Comparison of ENCODE assay signal across 9 cellular contexts in the genomic region with DNA sequence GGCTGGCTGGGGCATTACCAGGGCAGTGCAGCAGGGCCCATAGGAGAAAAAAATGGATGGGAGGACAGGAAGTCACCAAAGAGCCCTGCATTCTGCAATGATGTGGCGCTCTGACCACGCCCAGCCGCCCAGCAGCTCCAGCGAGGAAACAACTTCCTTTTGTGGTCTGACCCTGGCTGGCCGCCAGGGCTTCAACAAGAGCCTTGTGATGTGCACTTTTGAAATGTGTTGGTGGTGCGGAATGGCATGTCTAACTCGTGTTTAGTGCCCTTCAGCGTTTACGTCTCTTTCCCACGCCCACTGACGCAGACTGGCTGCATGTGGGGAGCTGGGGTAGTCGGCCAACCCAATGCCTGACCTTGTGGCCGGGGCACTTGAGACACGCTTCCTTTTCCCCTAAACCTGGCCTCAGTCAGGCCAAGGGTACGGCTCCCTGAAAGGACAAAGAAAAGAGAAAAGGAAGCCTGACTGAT.
DNase-seq lines count a peak whose midpoint lies in the region; ATAC-seq and TF ChIP-seq lines count a peak whose summit lies in the region.
"Had no signal": no experiment of that assay in that cellular context is flagged by ENCODE, and none has a peak within 500 bp of the region (broad histone marks: within the 10 kb centered on the region; RNA-seq: fewer than 3 reads in every experiment).

No MANE protein-coding gene starts in this region.

- H3K27me3 Mint-ChIP-seq in CD4-positive, alpha-beta memory T cell: no peaks in the 10 kb centered on the region

- peak overlapping the region; percentile 10 to 31 for H3K4me3 ChIP-seq in CD4-positive, alpha-beta memory T cell (ENCODE audit: low read length in 2 of 2)
- H3K4me3 ChIP-seq in HL-60 (replicated peaks; ENCODE audit: insufficient read depth, low read length) (no peak overlapping the region), heart right ventricle (peak overlapping the region in 2 of 10 donors; percentile 4 to 8), skin epidermis (no peak overlapping the region)

- H3K4me1 ChIP-seq in CD4-positive, alpha-beta memory T cell (ENCODE audit: insufficient read depth, low read length): peaks cover 29% of the 10 kb centered on the region
- H3K4me1 ChIP-seq in heart right ventricle: peaks cover 3 to 45% (median 28%) of the 10 kb centered on the region in 9 donors

- TF ChIP-seq CTCF in HL-60 (IDR thresholded peaks at IDR 0.05; ENCODE audit: insufficient read depth, low read length): no peak
- peak in 1 of 9 donors; percentile 14 for TF ChIP-seq CTCF in heart right ventricle (IDR thresholded peaks at IDR 0.05)

- peak overlapping the region; percentile 64 to 85 (median 77) for H3K4me3 Mint-ChIP-seq in CD4-positive, alpha-beta memory T cell

- H3K9me3 ChIP-seq in CD4-positive, alpha-beta memory T cell (ENCODE audit: control insufficient read depth in 1 of 2, low read length in 2 of 2): no peaks in the 10 kb centered on the region
- no peaks in the 10 kb centered on the region for H3K9me3 ChIP-seq in heart right ventricle

- H3K36me3 Mint-ChIP-seq in CD4-positive, alpha-beta memory T cell: no peaks in the 10 kb centered on the region
- H3K36me3 Mint-ChIP-seq in activated naive CD4-positive, alpha-beta T cell treated with anti-CD3 and anti-CD28 coated beads, Interleukin-2, amount 50 U/mL, for 72 hours: peaks cover 0 to 12% of the 10 kb centered on the region in 2 donors

- peak overlapping the region; percentile 84 to 97 (median 95) for H3K27ac Mint-ChIP-seq in CD4-positive, alpha-beta memory T cell
- peak overlapping the region; percentile 77 to 91 for H3K27ac Mint-ChIP-seq in activated naive CD4-positive, alpha-beta T cell treated with anti-CD3 and anti-CD28 coated beads, Interleukin-2, amount 50 U/mL, for 72 hours

- peaks cover 0 to 3% (median 0%) of the 10 kb centered on the region in 8 donors for H3K9me3 Mint-ChIP-seq in CD4-positive, alpha-beta memory T cell
- peaks cover 0 to 5% of the 10 kb centered on the region in 2 donors for H3K9me3 Mint-ChIP-seq in activated naive CD4-positive, alpha-beta T cell treated with anti-CD3 and anti-CD28 coated beads, Interleukin-2, amount 50 U/mL, for 72 hours

- POLR2A ChIA-PET in CD4-positive, alpha-beta memory T cell (lab: Charles Lee; ENCODE audit: partially characterized antibody): interaction anchor here (1.3 to 4.3 kb wide), 2 partner anchors 10 to 82 kb away, joined by 4 to 77 read pairs; partner anchors contain the start of gene CTNNB1

- peak; percentile 69 for ATAC-seq in GM19468 (IDR thresholded peaks at IDR 0.05; ENCODE audit: extremely low read depth, unreplicated experiment)
- ATAC-seq in activated naive CD4-positive, alpha-beta T cell treated with anti-CD3 and anti-CD28 coated beads, Interleukin-2, amount 50 U/mL, for 72 hours: peak; percentile 92 to 95
- peak; percentile 89 to 96 (median 94) for ATAC-seq in heart right ventricle

- H3K27me3 ChIP-seq in CD4-positive, alpha-beta memory T cell (ENCODE audit: insufficient read depth, low read length): no peaks in the 10 kb centered on the region
- no peaks in the 10 kb centered on the region for H3K27me3 ChIP-seq in HL-60 (ENCODE audit: insufficient read depth, poor library complexity, severe bottlenecking)
- no peaks in the 10 kb centered on the region for H3K27me3 ChIP-seq in heart right ventricle

- peak overlapping the region; percentile 59 for H3K27ac ChIP-seq in CD4-positive, alpha-beta memory T cell (ENCODE audit: low read depth, low read length)
- H3K27ac ChIP-seq in HL-60 (replicated peaks) (peak overlapping the region; percentile 80), heart right ventricle (peak overlapping the region in 8 of 10 donors; percentile 37 to 81 (median 58)), skin epidermis (peak overlapping the region in 19 of 21 experiments; percentile 2 to 82 (median 58))
- H3K27ac ChIP-seq: KMS-11 had no signal

- H3K4me1 Mint-ChIP-seq in CD4-positive, alpha-beta memory T cell: peaks cover 20 to 35% (median 26%) of the 10 kb centered on the region in 4 donors

- no peaks in the 10 kb centered on the region for H3K36me3 ChIP-seq in CD4-positive, alpha-beta memory T cell (ENCODE audit: insufficient read depth, low read length)
- H3K36me3 ChIP-seq in heart right ventricle: no peaks in the 10 kb centered on the region

- 18 to 25% methylated on average over 15 of the region's 15 CpGs for WGBS in heart right ventricle, 2 donors

- CTCF ChIA-PET in CD4-positive, alpha-beta memory T cell (lab: Charles Lee; ENCODE audit: partially characterized antibody): no interaction called here

- intact Hi-C loops in CD4-positive, alpha-beta memory T cell (cut with micrococcal nuclease): loop anchor here (1.0 to 10.0 kb wide), 2 partner anchors 82 to 803 kb away; partner anchors contain the start of gene CTNNB1
- intact Hi-C loops in heart right ventricle (cut with DNase I): loop anchor here in 2 of 10 donors (5.0 to 10.0 kb wide), 3 partner anchors 80 to 143 kb away; partner anchors contain the start of gene CTNNB1 (in 1 of the 2)

- peak; percentile 82 to 89 (median 88) for DNase-seq in CD4-positive, alpha-beta memory T cell
- DNase-seq in HL-60 (ENCODE audit: low read depth in 1 of 2, low spot score in 1 of 2) (peak; percentile 98 to 99), SKM-1 treated with dmso at 0.1 percent for 144 hours (lab: John Stamatoyannopoulos, UW; ENCODE audit: unreplicated experiment) (peak; percentile 97), heart right ventricle (peak; percentile 88 to 90), cortex of kidney (lab: John Stamatoyannopoulos, UW) (no peak)
- peak; percentile 78 to 93 for DNase-seq in activated naive CD4-positive, alpha-beta T cell treated with anti-CD3 and anti-CD28 coated beads, Interleukin-2, amount 50 U/mL, for 72 hours (ENCODE audit: low spot score in 2 of 2)

Comparison
In these comparisons a context has a peak if more than half of its experiments do, and no peak if none do; other contexts are left out.
1. H3K4me3 ChIP-seq: peak in CD4-positive, alpha-beta memory T cell (2 of 2); none in HL-60 (single experiment) and skin epidermis (0 of 7).
2. Peak in every context shown above with its lines, with median percentiles within 50 percentile points of each other: H3K27ac ChIP-seq and ATAC-seq.